ENCODE assay signal across 6 cellular contexts in the genomic region with DNA sequence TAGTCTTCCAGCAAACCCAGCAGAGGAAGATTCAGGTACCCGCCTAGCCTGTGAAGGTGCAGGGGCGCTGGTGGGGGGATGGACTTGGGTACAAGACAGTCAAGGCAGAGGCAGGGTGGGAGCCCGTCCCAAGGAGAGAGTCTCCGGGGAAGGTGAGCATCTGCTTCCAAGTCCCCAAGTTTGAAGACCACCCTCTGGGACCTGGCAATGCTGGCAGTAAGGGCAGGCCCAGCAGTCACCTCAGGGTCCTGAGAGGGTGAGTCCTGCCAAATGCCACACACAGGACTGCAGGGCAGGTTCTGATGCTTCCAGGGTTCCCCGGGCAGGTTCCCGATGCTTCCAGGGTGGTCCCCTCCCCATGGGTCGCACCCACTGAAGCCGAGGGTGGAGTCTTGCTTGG.
"Had no signal": no experiment of that assay in that cellular context is flagged by ENCODE, and none has a peak within 500 bp of the region (broad histone marks: within the 10 kb centered on the region; RNA-seq: fewer than 3 reads in every experiment).

No MANE protein-coding gene starts in this region.

- ATAC-seq: K562 had no signal

- H3K4me3 ChIP-seq: GM23248, K562 had no signal

- H3K27ac ChIP-seq: GM23248 had no signal

- DNase-seq: GM23248, GOT3, H9, HCEC 1CT, IMR-90 had no signal
